In genomic region chr13:33918199-33918932, GRCh38 we compare ENCODE assay signal across 11 cellular contexts.
DNase-seq lines count a peak whose midpoint lies in the region; ATAC-seq and TF ChIP-seq lines count a peak whose summit lies in the region.
"Had no signal": no experiment of that assay in that cellular context is flagged by ENCODE, and none has a peak within 500 bp of the region (broad histone marks: within the 10 kb centered on the region; RNA-seq: fewer than 3 reads in every experiment).

No MANE protein-coding gene starts in this region.

- no peaks in the 10 kb centered on the region for H3K9me2 ChIP-seq in Karpas-422 (replicated peaks; ENCODE audit: insufficient read depth, low read length)

- H3K4me2 ChIP-seq in Karpas-422 (ENCODE audit: low read depth, low read length, poor library complexity, severe bottlenecking) = no peak overlapping the region

- H3K4me1 ChIP-seq in Karpas-422 (ENCODE audit: low read length) = peaks cover 46% of the 10 kb centered on the region
- peaks cover 0 to 2% of the 10 kb centered on the region in 2 donors for H3K4me1 ChIP-seq in gastrocnemius medialis

- H3K27ac ChIP-seq in Karpas-422 (ENCODE audit: low read length) (peak overlapping the region; percentile 38), gastrocnemius medialis (no peak overlapping the region)
- H3K27ac ChIP-seq: ovary had no signal

- no peaks in the 10 kb centered on the region for H3K27me3 ChIP-seq in Karpas-422 (ENCODE audit: low read length)
- H3K27me3 ChIP-seq in gastrocnemius medialis = no peaks in the 10 kb centered on the region
- H3K27me3 ChIP-seq: ovary had no signal

- no peak overlapping the region for H2AFZ ChIP-seq in Karpas-422 (ENCODE audit: low read length)

- no peak overlapping the region for H3K9ac ChIP-seq in Karpas-422 (ENCODE audit: low read length)

- TF ChIP-seq CTCF in gastrocnemius medialis (IDR thresholded peaks at IDR 0.05 in 4 of 5, conservative IDR thresholded peaks at IDR 0.05 in 1 of 5) = no peak

- H3K9me3 ChIP-seq in Karpas-422 (ENCODE audit: low read length) (no peaks in the 10 kb centered on the region), gastrocnemius medialis (no peaks in the 10 kb centered on the region)
- H3K9me3 ChIP-seq: ovary had no signal

- in situ Hi-C loops in gastrocnemius medialis (cut with MboI; ENCODE audit: low sequenced_read_pairs in 4 of 4) = no loop called here

- no peaks in the 10 kb centered on the region; the same call in 1 of the 2 replicates for H3K36me3 ChIP-seq in Karpas-422 (ENCODE audit: insufficient read depth, low read length)
- no peaks in the 10 kb centered on the region for H3K36me3 ChIP-seq in gastrocnemius medialis
- H3K36me3 ChIP-seq: ovary had no signal

- peak; percentile 29 for DNase-seq in Ammon's horn (ENCODE audit: low spot score)
- no peak for DNase-seq in Karpas-422
- peak; percentile 64 for DNase-seq in amniotic stem cell (lab: John Stamatoyannopoulos, UW)
- DNase-seq in kidney tubule cell (ENCODE audit: low spot score) = peak; percentile 68
- DNase-seq in stimulated activated CD4-positive, alpha-beta T cell treated with anti-CD3 and anti-CD28 coated beads, Interleukin-15, amount 100 ng/mL, for 24 hours = no peak
- no peak for DNase-seq in gastrocnemius medialis
- no peak for DNase-seq in central memory CD4-positive, alpha-beta T cell
- DNase-seq: KG1, ovary, T-cell had no signal

- ATAC-seq in gastrocnemius medialis (no peak), GM21447 (IDR thresholded peaks at IDR 0.05; ENCODE audit: unreplicated experiment) (no peak)
- ATAC-seq: T-cell had no signal

- intact Hi-C loops in gastrocnemius medialis (cut with DNase I; ENCODE audit: low total_unique reads) = no loop called here

- no peaks in the 10 kb centered on the region for H4K20me1 ChIP-seq in Karpas-422 (ENCODE audit: insufficient read depth, low read depth, low read length)

- no peak for TF ChIP-seq POLR2A in gastrocnemius medialis (IDR thresholded peaks at IDR 0.05)

- H3K4me3 ChIP-seq in Karpas-422 (ENCODE audit: low read length) (no peak overlapping the region), gastrocnemius medialis (no peak overlapping the region)
- H3K4me3 ChIP-seq: ovary had no signal

- no peaks in the 10 kb centered on the region; the same call in 1 of the 2 replicates for H3K79me2 ChIP-seq in Karpas-422 (ENCODE audit: low read length)

Comparison
In these comparisons a context has a peak if more than half of its experiments do, and no peak if none do; other contexts are left out.
1. DNase-seq: peak in Ammon's horn (single experiment), amniotic stem cell (single experiment) and kidney tubule cell (single experiment); none in Karpas-422 (single experiment), stimulated activated CD4-positive, alpha-beta T cell treated with anti-CD3 and anti-CD28 coated beads, Interleukin-15, amount 100 ng/mL, for 24 hours (single experiment), gastrocnemius medialis (0 of 2) and central memory CD4-positive, alpha-beta T cell (single experiment).